ENCODE assay signal across 11 cellular contexts in genomic region chr10:33015798-33016547, GRCh38. TPM values are rescaled to one million over a fixed set of nuclear protein-coding genes. Genes with fewer than 3 reads are reported as not detected.
DNase-seq lines count a peak whose midpoint lies in the region; ATAC-seq, FAIRE-seq and TF ChIP-seq lines count a peak whose summit lies in the region.
"Had no signal": no experiment of that assay in that cellular context is flagged by ENCODE, and none has a peak within 500 bp of the region (broad histone marks: within the 10 kb centered on the region; RNA-seq: fewer than 3 reads in every experiment).

No MANE protein-coding gene starts in this region.

- no peaks in the 10 kb centered on the region for H3K9me3 ChIP-seq in GM23248 (ENCODE audit: low read depth)
- no peaks in the 10 kb centered on the region for H3K9me3 ChIP-seq in kidney (ENCODE audit: control insufficient read depth in 1 of 2, low read length in 2 of 2)
- H3K9me3 ChIP-seq: upper lobe of left lung had no signal

- H3K27ac ChIP-seq in ACC112 (ENCODE audit: low read depth, low read length) (peak overlapping the region; percentile 63), GM23248 (peak overlapping the region; percentile 23), kidney (ENCODE audit: low read depth in 2 of 2, low read length in 2 of 2) (no peak overlapping the region)
- H3K27ac ChIP-seq: HL-60, upper lobe of left lung had no signal

- peak; percentile 87 for DNase-seq in GM23248
- peak; percentile 88 for DNase-seq in astrocyte of the spinal cord (ENCODE audit: low read depth, low spot score)
- no peak for DNase-seq in left lobe of liver (ENCODE audit: low spot score)
- no peak for DNase-seq in epidermal melanocyte (ENCODE audit: insufficient read length, low spot score)
- no peak for DNase-seq in kidney
- no peak for DNase-seq in RPMI8226
- DNase-seq: amygdala, upper lobe of left lung had no signal

- H4K20me1 ChIP-seq in GM23248 (ENCODE audit: insufficient read depth) = no peaks in the 10 kb centered on the region

- peaks cover 25% of the 10 kb centered on the region for H3F3A ChIP-seq in GM23248 (ENCODE audit: insufficient read depth)

- H3K4me2 ChIP-seq in GM23248 (ENCODE audit: unreplicated experiment) = peak overlapping the region; percentile 36

- H3K4me1 ChIP-seq in ACC112 (ENCODE audit: control insufficient read depth, insufficient read depth, low read length, unreplicated experiment) = peaks cover 12% of the 10 kb centered on the region
- H3K4me1 ChIP-seq in GM23248 (ENCODE audit: insufficient read depth) = peaks cover 16% of the 10 kb centered on the region
- no peaks in the 10 kb centered on the region for H3K4me1 ChIP-seq in kidney (ENCODE audit: control insufficient read depth in 1 of 2, insufficient read depth in 1 of 2, low read depth in 1 of 2, low read length in 2 of 2)
- H3K4me1 ChIP-seq: upper lobe of left lung had no signal

- no peaks in the 10 kb centered on the region for H3K36me3 ChIP-seq in ACC112 (ENCODE audit: insufficient read depth, low read length)
- no peaks in the 10 kb centered on the region for H3K36me3 ChIP-seq in GM23248 (ENCODE audit: low read depth)
- no peaks in the 10 kb centered on the region for H3K36me3 ChIP-seq in kidney (ENCODE audit: control insufficient read depth in 1 of 2, insufficient read depth in 2 of 2, low read length in 2 of 2)
- H3K36me3 ChIP-seq: upper lobe of left lung had no signal

- H3K27me3 ChIP-seq in ACC112 (ENCODE audit: insufficient read depth, low read length) (no peaks in the 10 kb centered on the region), GM23248 (replicated peaks; ENCODE audit: insufficient read depth) (no peaks in the 10 kb centered on the region)
- H3K27me3 ChIP-seq: upper lobe of left lung had no signal

- no peak overlapping the region for H3K4me3 ChIP-seq in ACC112 (ENCODE audit: low read depth, low read length)
- H3K4me3 ChIP-seq in GM23248 = no peak overlapping the region
- no peak overlapping the region for H3K4me3 ChIP-seq in astrocyte of the spinal cord (ENCODE audit: low read depth, low read length)
- H3K4me3 ChIP-seq in kidney (ENCODE audit: low read length in 2 of 2) = no peak overlapping the region
- H3K4me3 ChIP-seq: upper lobe of left lung had no signal

- intact Hi-C loops in kidney (cut with DNase I) = no loop called here

- no peak overlapping the region; the same call in 1 of the 2 replicates for H3K9ac ChIP-seq in GM23248
- H3K9ac ChIP-seq in kidney (ENCODE audit: low read length in 2 of 2) = no peak overlapping the region

- ATAC-seq in left lobe of liver = peak; percentile 29
- ATAC-seq in HG03280 (IDR thresholded peaks at IDR 0.05; ENCODE audit: unreplicated experiment) = no peak

- FAIRE-seq in kidney (lab: Jason Lieb, UNC) = no peak

- in situ Hi-C loops in GM23248 (cut with MboI) (no loop called here), astrocyte of the spinal cord (cut with HindIII; ENCODE audit: low sequenced_read_pairs) (no loop called here)

- TF ChIP-seq CTCF in astrocyte of the spinal cord (IDR thresholded peaks at IDR 0.05; ENCODE audit: low read depth, low read length) (no peak), kidney (IDR thresholded peaks at IDR 0.05; ENCODE audit: borderline replicate concordance, extremely low read depth, insufficient read depth) (no peak)

- no peaks in the 10 kb centered on the region for H3K9me2 ChIP-seq in GM23248 (ENCODE audit: insufficient read depth)

- H2AFZ ChIP-seq in ACC112 (ENCODE audit: low read length, unreplicated experiment) (no peak overlapping the region), GM23248 (no peak overlapping the region)

- WGBS in GM23248 (ENCODE audit: low coverage in 1 of 2, low lambda C conversion rate in 2 of 2, missing lambda C conversion rate in 2 of 2), 2 experiments = 64 to 65% methylated on average over 3 of the region's 3 CpGs

- H3K79me2 ChIP-seq in ACC112 (ENCODE audit: control insufficient read depth, insufficient read depth, low read length, unreplicated experiment) (no peaks in the 10 kb centered on the region), GM23248 (ENCODE audit: insufficient read depth) (no peaks in the 10 kb centered on the region)

RNA-seq across cellular contexts. Expression of gene ITGB1, which starts 57.9 kb away (rescaled TPM):
- total RNA-seq in GM23248 (2014; rRNA removed; shearing (Covaris generic)) = 5,235 and 7,382 TPM in 2 replicates
- polyA plus RNA-seq in GM23248 (2016; fragmentation: Nextera tagmentation; extraction: Ambion mirVana) (3,297 and 3,318 TPM in 2 replicates), kidney (ENCODE audit: insufficient read depth, low read depth, low replicate concordance) (156 TPM)
- total RNA-seq in left lobe of liver (142 TPM), kidney (410 TPM)

Comparison
In these comparisons a context has a peak if more than half of its experiments do, and no peak if none do; other contexts are left out.
1. H3K27ac ChIP-seq: peak in ACC112 (single experiment) and GM23248 (single experiment); none in kidney (0 of 2).
2. DNase-seq: peak in GM23248 (single experiment) and astrocyte of the spinal cord (single experiment); none in left lobe of liver (single experiment), epidermal melanocyte (single experiment), kidney (single experiment) and RPMI8226 (single experiment).
3. RNA of gene ITGB1, which starts 57.9 kb away (total RNA-seq): 5,235 to 7,382 TPM in GM23248; 410 TPM in kidney (single experiment) and 142 TPM in left lobe of liver (single experiment); every median in the first group is over 10 times any median in the second.